Comparison of ENCODE assay signal across 1 cellular context in the genomic region with DNA sequence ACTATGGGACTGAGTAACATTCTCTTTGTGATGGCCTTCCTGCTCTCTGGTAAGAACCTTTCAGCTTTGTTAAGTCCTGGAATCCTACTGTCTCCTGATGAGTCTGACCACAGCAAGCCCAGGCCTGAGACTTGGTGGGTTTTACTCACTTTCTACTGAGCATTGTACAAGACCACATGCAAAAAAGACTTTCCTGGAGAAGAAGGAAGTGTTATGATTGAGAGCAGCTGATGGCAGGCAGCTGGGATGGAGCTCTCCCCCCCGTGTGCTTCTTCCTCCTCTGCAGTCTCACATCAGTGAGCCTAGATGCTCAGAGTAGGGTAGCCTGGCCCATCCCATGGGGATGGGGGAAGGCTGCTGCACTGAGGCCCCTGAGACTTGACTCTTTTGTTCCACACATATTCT.
A peak's percentile ranks its signal among the peaks of the same experiment; 100 is the strongest.
TF ChIP-seq lines count a peak whose summit lies in the region.

No MANE protein-coding gene starts in this region.

TF ChIP-seq in GM12878, 131 proteins besides CTCF, POLR2A, EP300 and RAD21 (continued from another document):
- TF ChIP-seq, protein P1, sequence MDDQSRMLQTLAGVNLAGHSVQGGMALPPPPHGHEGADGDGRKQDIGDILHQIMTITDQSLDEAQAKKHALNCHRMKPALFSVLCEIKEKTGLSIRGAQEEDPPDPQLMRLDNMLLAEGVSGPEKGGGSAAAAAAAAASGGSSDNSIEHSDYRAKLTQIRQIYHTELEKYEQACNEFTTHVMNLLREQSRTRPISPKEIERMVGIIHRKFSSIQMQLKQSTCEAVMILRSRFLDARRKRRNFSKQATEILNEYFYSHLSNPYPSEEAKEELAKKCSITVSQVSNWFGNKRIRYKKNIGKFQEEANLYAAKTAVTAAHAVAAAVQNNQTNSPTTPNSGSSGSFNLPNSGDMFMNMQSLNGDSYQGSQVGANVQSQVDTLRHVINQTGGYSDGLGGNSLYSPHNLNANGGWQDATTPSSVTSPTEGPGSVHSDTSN (IDR thresholded peaks at IDR 0.05; ENCODE audit: insufficient replicate concordance, low read depth, low read length): peak; percentile 25
- TF ChIP-seq, protein P2, sequence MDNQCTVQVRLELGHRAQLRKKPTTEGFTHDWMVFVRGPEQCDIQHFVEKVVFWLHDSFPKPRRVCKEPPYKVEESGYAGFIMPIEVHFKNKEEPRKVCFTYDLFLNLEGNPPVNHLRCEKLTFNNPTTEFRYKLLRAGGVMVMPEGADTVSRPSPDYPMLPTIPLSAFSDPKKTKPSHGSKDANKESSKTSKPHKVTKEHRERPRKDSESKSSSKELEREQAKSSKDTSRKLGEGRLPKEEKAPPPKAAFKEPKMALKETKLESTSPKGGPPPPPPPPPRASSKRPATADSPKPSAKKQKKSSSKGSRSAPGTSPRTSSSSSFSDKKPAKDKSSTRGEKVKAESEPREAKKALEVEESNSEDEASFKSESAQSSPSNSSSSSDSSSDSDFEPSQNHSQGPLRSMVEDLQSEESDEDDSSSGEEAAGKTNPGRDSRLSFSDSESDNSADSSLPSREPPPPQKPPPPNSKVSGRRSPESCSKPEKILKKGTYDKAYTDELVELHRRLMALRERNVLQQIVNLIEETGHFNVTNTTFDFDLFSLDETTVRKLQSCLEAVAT (IDR thresholded peaks at IDR 0.05): no peak
- peak; percentile 83 for TF ChIP-seq TCF12 (IDR thresholded peaks at IDR 0.05; ENCODE audit: low read depth, low read length)
- TF ChIP-seq TAF1 (IDR thresholded peaks at IDR 0.05; ENCODE audit: borderline replicate concordance, low read depth, low read length): 0 out of 2 replicates have a peak, but pooled peaks have one; percentile 29
- TF ChIP-seq JUND (IDR thresholded peaks at IDR 0.05; ENCODE audit: low read depth, low read length): no peak
- no peak for TF ChIP-seq RAD51 (IDR thresholded peaks at IDR 0.05)
- TF ChIP-seq, protein P3, sequence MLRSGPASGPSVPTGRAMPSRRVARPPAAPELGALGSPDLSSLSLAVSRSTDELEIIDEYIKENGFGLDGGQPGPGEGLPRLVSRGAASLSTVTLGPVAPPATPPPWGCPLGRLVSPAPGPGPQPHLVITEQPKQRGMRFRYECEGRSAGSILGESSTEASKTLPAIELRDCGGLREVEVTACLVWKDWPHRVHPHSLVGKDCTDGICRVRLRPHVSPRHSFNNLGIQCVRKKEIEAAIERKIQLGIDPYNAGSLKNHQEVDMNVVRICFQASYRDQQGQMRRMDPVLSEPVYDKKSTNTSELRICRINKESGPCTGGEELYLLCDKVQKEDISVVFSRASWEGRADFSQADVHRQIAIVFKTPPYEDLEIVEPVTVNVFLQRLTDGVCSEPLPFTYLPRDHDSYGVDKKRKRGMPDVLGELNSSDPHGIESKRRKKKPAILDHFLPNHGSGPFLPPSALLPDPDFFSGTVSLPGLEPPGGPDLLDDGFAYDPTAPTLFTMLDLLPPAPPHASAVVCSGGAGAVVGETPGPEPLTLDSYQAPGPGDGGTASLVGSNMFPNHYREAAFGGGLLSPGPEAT (IDR thresholded peaks at IDR 0.05; ENCODE audit: low read depth): peak; percentile 61; the same call in 1 of the 2 replicates
- no peak for TF ChIP-seq GATAD2B (conservative IDR thresholded peaks at IDR 0.05; ENCODE audit: low read depth)
- TF ChIP-seq SIN3A (IDR thresholded peaks at IDR 0.05; ENCODE audit: low read depth, low read length): no peak
- no peak for TF ChIP-seq SMC3 (IDR thresholded peaks at IDR 0.05; ENCODE audit: borderline replicate concordance, low read length)
- TF ChIP-seq, protein P4, sequence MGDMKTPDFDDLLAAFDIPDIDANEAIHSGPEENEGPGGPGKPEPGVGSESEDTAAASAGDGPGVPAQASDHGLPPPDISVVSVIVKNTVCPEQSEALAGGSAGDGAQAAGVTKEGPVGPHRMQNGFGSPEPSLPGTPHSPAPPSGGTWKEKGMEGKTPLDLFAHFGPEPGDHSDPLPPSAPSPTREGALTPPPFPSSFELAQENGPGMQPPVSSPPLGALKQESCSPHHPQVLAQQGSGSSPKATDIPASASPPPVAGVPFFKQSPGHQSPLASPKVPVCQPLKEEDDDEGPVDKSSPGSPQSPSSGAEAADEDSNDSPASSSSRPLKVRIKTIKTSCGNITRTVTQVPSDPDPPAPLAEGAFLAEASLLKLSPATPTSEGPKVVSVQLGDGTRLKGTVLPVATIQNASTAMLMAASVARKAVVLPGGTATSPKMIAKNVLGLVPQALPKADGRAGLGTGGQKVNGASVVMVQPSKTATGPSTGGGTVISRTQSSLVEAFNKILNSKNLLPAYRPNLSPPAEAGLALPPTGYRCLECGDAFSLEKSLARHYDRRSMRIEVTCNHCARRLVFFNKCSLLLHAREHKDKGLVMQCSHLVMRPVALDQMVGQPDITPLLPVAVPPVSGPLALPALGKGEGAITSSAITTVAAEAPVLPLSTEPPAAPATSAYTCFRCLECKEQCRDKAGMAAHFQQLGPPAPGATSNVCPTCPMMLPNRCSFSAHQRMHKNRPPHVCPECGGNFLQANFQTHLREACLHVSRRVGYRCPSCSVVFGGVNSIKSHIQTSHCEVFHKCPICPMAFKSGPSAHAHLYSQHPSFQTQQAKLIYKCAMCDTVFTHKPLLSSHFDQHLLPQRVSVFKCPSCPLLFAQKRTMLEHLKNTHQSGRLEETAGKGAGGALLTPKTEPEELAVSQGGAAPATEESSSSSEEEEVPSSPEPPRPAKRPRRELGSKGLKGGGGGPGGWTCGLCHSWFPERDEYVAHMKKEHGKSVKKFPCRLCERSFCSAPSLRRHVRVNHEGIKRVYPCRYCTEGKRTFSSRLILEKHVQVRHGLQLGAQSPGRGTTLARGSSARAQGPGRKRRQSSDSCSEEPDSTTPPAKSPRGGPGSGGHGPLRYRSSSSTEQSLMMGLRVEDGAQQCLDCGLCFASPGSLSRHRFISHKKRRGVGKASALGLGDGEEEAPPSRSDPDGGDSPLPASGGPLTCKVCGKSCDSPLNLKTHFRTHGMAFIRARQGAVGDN (IDR thresholded peaks at IDR 0.05): no peak
